ENCODE assay signal across 8 cellular contexts in the genomic region with DNA sequence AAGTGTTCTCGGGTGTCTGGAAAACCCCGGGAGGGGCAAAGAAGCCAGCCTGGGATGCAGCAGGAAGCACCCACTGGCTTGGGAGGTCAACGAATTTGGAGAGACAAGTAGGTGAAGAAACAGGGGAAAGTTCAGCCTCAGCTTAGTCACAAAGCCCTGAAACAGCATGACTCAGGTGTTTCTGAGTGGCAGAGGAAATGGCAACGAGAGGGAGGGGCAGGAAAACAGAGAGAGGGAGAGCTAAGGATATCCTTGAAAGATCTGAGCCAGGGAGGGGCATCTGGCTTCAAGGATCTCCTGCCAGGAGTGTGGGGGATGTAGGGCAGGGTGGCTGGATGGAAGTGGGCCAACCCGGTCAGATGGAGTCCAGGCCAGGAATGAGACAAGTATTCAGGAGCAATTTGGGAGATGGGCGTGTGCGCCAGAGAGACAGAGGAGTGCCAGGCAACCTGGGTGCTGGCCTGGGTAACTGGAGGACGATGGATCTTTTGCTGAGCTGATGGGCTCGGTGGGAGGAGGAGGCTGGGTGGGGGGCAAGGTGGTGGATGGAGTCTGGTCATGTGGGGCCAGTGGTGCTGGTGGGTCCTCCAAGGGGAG. TPM values are rescaled to one million over a fixed set of nuclear protein-coding genes. Genes with fewer than 3 reads are reported as not detected.
DNase-seq lines count a peak whose midpoint lies in the region; ATAC-seq and TF ChIP-seq lines count a peak whose summit lies in the region.

No MANE protein-coding gene starts in this region.

- peaks cover 0 to 4% (median 0%) of the 10 kb centered on the region in 5 experiments for H3K9me3 Mint-ChIP-seq in brain
- no peaks in the 10 kb centered on the region for H3K9me3 Mint-ChIP-seq in T-cell

- H3K4me1 Mint-ChIP-seq in brain (peaks cover 24% of the 10 kb centered on the region), T-cell (peaks cover 6 to 14% (median 9%) of the 10 kb centered on the region in 3 donors)

- CTCF ChIA-PET in T-cell (lab: Charles Lee): no interaction called here

- intact Hi-C loops in left lung (cut with DNase I) (no loop called here), testis (cut with DNase I; ENCODE audit: low total_unique reads) (no loop called here)

- H3K4me1 ChIP-seq in left lung (peaks cover 21 to 31% of the 10 kb centered on the region in 2 donors), testis (peaks cover 14% of the 10 kb centered on the region)

- H3K9me3 ChIP-seq in left lung (no peaks in the 10 kb centered on the region), testis (no peaks in the 10 kb centered on the region)

- peaks cover 14% of the 10 kb centered on the region for H3K27me3 Mint-ChIP-seq in brain
- H3K27me3 Mint-ChIP-seq in T-cell: peaks cover 0 to 5% of the 10 kb centered on the region in 2 donors

- TF ChIP-seq POLR2A in testis (IDR thresholded peaks at IDR 0.05): no peak

- DNase-seq in 8988T (peak; percentile 93), GM04504 (ENCODE audit: low read depth) (peak; percentile 87), OCI-M1 (lab: John Stamatoyannopoulos, UW) (peak; percentile 65), left lung (peak; percentile 45 to 79), testis (peak; percentile 34), T-cell (no peak)

- POLR2A ChIA-PET in T-cell (lab: Charles Lee): no interaction called here

- H3K27ac ChIP-seq in left lung: peak overlapping the region; percentile 57 to 75
- H3K27ac ChIP-seq in testis: no peak overlapping the region

- peak overlapping the region in 2 of 5 experiments; percentile 13 to 29 for H3K4me3 Mint-ChIP-seq in brain
- no peak overlapping the region for H3K4me3 Mint-ChIP-seq in T-cell

- ATAC-seq in left lung (peak; percentile 85), GM18868 (IDR thresholded peaks at IDR 0.05; ENCODE audit: unreplicated experiment) (no peak), T-cell (replicated peaks in 1 of 4) (no peak)

- H3K4me3 ChIP-seq in left lung (no peak overlapping the region), testis (no peak overlapping the region)

- H3K27ac Mint-ChIP-seq in brain: peak overlapping the region; percentile 19 to 78 (median 67)
- no peak overlapping the region for H3K27ac Mint-ChIP-seq in T-cell

- H3K36me3 ChIP-seq in left lung: no peaks in the 10 kb centered on the region
- H3K36me3 ChIP-seq in testis (ENCODE audit: low read depth, missing control alignments): no peaks in the 10 kb centered on the region

- no peaks in the 10 kb centered on the region for H3K27me3 ChIP-seq in left lung
- no peaks in the 10 kb centered on the region for H3K27me3 ChIP-seq in testis

- H3K36me3 Mint-ChIP-seq in brain (no peaks in the 10 kb centered on the region), T-cell (no peaks in the 10 kb centered on the region)

- 67 to 74% methylated on average over 9 of the region's 9 CpGs for WGBS in testis, 2 donors

- TF ChIP-seq CTCF in brain (conservative IDR thresholded peaks at IDR 0.05) (no peak), left lung (IDR thresholded peaks at IDR 0.05) (no peak), testis (IDR thresholded peaks at IDR 0.05) (no peak)

RNA-seq across cellular contexts. Expression of a gene that starts 27.2 kb away (rescaled TPM):
- polyA plus RNA-seq in brain (ENCODE audit: insufficient read depth, low read depth, low replicate concordance) (0.97 TPM), testis (ENCODE audit: insufficient read depth, low read depth, low replicate concordance) (15.4 TPM)
- total RNA-seq in left lung (100 to 1,000 TPM in 1 of 2 donors, 10 to 100 TPM in 1; 52.3 to 120 TPM), testis (10 to 100 TPM in 1 of 2 donors, 1 to 10 TPM in 1; 10.0 to 12.1 TPM), T-cell (1 to 10 TPM in 3 of 5 donors, under 1 TPM in 1, not detected in 1; 0.75 to 2.2 (median 1.5) TPM)

RNA-seq across cellular contexts. Expression of a gene that starts 45.8 kb away (rescaled TPM):
- polyA plus RNA-seq in brain (ENCODE audit: insufficient read depth, low read depth, low replicate concordance) (49.0 TPM), testis (ENCODE audit: insufficient read depth, low read depth, low replicate concordance) (24.7 TPM)
- total RNA-seq in left lung (10 to 100 TPM; 42.2 to 47.1 TPM), testis (10 to 100 TPM; 24.3 to 31.7 TPM), T-cell (10 to 100 TPM; 30.3 to 37.6 (median 34.5) TPM)

RNA-seq across cellular contexts. Expression of a gene that starts 57.5 kb away (rescaled TPM):
- polyA plus RNA-seq in brain (ENCODE audit: insufficient read depth, low read depth, low replicate concordance): 34.1 TPM
- 10 to 100 TPM; 76.1 to 89.2 TPM for total RNA-seq in left lung
- total RNA-seq in testis: 100 to 1,000 TPM; 115 to 160 TPM
- polyA plus RNA-seq in testis (ENCODE audit: insufficient read depth, low read depth, low replicate concordance): 37.4 TPM
- total RNA-seq in T-cell: 100 to 1,000 TPM; 126 to 273 (median 232) TPM

Comparison
In these comparisons a context has a peak if more than half of its experiments do, and no peak if none do; other contexts are left out.
1. DNase-seq: peak in 8988T (single experiment), GM04504 (single experiment), OCI-M1 (single experiment), left lung (2 of 2) and testis (single experiment); none in T-cell (0 of 34).
2. H3K27ac Mint-ChIP-seq: peak in brain (5 of 5); none in T-cell (0 of 2).
3. H3K27ac ChIP-seq: peak in left lung (2 of 2); none in testis (0 of 2).
4. RNA of a gene that starts 27.2 kb away (total RNA-seq): 52.3 to 120 TPM in left lung; 10.0 to 12.1 TPM in testis and 0.75 to 2.2 TPM in T-cell; every median in the first group is over 4 times any median in the second.